18 cellular contexts compared by ENCODE assay signal in genomic region chr6:36414481-36414880, GRCh38. TPM values are rescaled to one million over a fixed set of nuclear protein-coding genes. Genes with fewer than 3 reads are reported as not detected.
DNase-seq lines count a peak whose midpoint lies in the region; ATAC-seq and TF ChIP-seq lines count a peak whose summit lies in the region.
"Had no signal": no experiment of that assay in that cellular context is flagged by ENCODE, and none has a peak within 500 bp of the region (broad histone marks: within the 10 kb centered on the region; RNA-seq: fewer than 3 reads in every experiment).

No MANE protein-coding gene starts in this region.

- in situ Hi-C loops in IMR-90 (cut with MboI; ENCODE audit: low sequenced_read_pairs): no loop called here

- H3K4me1 ChIP-seq in IMR-90 (ENCODE audit: control insufficient read depth, insufficient read depth, low read length) (no peaks in the 10 kb centered on the region; the same call in 1 of the 2 replicates), mucosa of descending colon (ENCODE audit: low read depth) (no peaks in the 10 kb centered on the region)
- H3K4me1 ChIP-seq: A549, Peyer's patch had no signal

- peaks cover 3% of the 10 kb centered on the region for H3K36me3 Mint-ChIP-seq in osteocyte (ENCODE audit: unreplicated experiment)
- H3K36me3 Mint-ChIP-seq: CD4-positive, CD25-positive, alpha-beta regulatory T cell had no signal

- POLR2A ChIA-PET in IMR-90 (lab: Charles Lee; ENCODE audit: unreplicated experiment): no interaction called here

- no peak overlapping the region for H2BK5ac ChIP-seq in IMR-90 (ENCODE audit: low read depth, low read length, poor library complexity, severe bottlenecking)

- no peaks in the 10 kb centered on the region for H3K4me1 Mint-ChIP-seq in osteocyte (ENCODE audit: unreplicated experiment)
- H3K4me1 Mint-ChIP-seq: CD4-positive, CD25-positive, alpha-beta regulatory T cell had no signal

- no peak for TF ChIP-seq CTCF in IMR-90 (conservative IDR thresholded peaks at IDR 0.05; ENCODE audit: low read depth, low read length)
- no peak for TF ChIP-seq CTCF in fibroblast of pulmonary artery (IDR thresholded peaks at IDR 0.05; ENCODE audit: low read length, missing control alignments)
- TF ChIP-seq CTCF in mucosa of descending colon (IDR thresholded peaks at IDR 0.05): no peak
- TF ChIP-seq CTCF in osteocyte (IDR thresholded peaks at IDR 0.05): no peak
- no peak for TF ChIP-seq CTCF in omental fat pad (IDR thresholded peaks at IDR 0.05)

- no peak overlapping the region for H2BK15ac ChIP-seq in IMR-90 (ENCODE audit: low read depth, low read length)

- no peak overlapping the region for H3K4ac ChIP-seq in IMR-90 (ENCODE audit: low read depth, low read length)

- no peaks in the 10 kb centered on the region for H4K20me1 ChIP-seq in IMR-90 (ENCODE audit: insufficient read depth, low read length)

- H4K5ac ChIP-seq in IMR-90 (ENCODE audit: low read depth, low read length): no peak overlapping the region

- no CpG with 5 or more reads among the region's 1 CpG for WGBS in IMR-90 (ENCODE audit: extremely low coverage in 2 of 2, insufficient read length in 1 of 2), 2 experiments

- no peak overlapping the region for H4K91ac ChIP-seq in IMR-90 (ENCODE audit: insufficient read depth, low read depth, low read length)

- H2BK120ac ChIP-seq in IMR-90 (ENCODE audit: low read depth, low read length): no peak overlapping the region

- no peak overlapping the region for H2AFZ ChIP-seq in IMR-90 (replicated peaks; ENCODE audit: low read length, poor library complexity)

- no peak overlapping the region; the same call in 1 of the 2 replicates for H3K56ac ChIP-seq in IMR-90 (ENCODE audit: extremely low read depth, insufficient read depth, low read length)

- H3K27me3 ChIP-seq in IMR-90 (ENCODE audit: control insufficient read depth, insufficient read depth, low read length): peaks cover 4% of the 10 kb centered on the region
- H3K27me3 ChIP-seq: Peyer's patch had no signal

- CTCF ChIA-PET in IMR-90 (lab: Yijun Ruan, JAX): no interaction called here

- H3K4me3 Mint-ChIP-seq in osteocyte (ENCODE audit: unreplicated experiment): no peak overlapping the region
- H3K4me3 Mint-ChIP-seq: CD4-positive, CD25-positive, alpha-beta regulatory T cell had no signal

- no peak overlapping the region for H3K23ac ChIP-seq in IMR-90 (ENCODE audit: low read depth, low read length)

- H3K27ac Mint-ChIP-seq in osteocyte (ENCODE audit: unreplicated experiment): no peak overlapping the region
- H3K27ac Mint-ChIP-seq: CD4-positive, CD25-positive, alpha-beta regulatory T cell had no signal

- H3K36me3 ChIP-seq in IMR-90 (ENCODE audit: control insufficient read depth, insufficient read depth, low read length): no peaks in the 10 kb centered on the region
- H3K36me3 ChIP-seq in mucosa of descending colon (ENCODE audit: low read depth): no peaks in the 10 kb centered on the region
- H3K36me3 ChIP-seq: Peyer's patch had no signal

- no peak overlapping the region for H3K4me2 ChIP-seq in IMR-90 (ENCODE audit: low read depth, low read length)
- H3K4me2 ChIP-seq: A549, KMS-11 had no signal

- H3K79me1 ChIP-seq in IMR-90 (ENCODE audit: low read depth in 1 of 2, low read length in 2 of 2): no peaks in the 10 kb centered on the region

- no peak overlapping the region for H2AK5ac ChIP-seq in IMR-90 (ENCODE audit: low read depth, low read length)

- no peak for TF ChIP-seq POLR2A in IMR-90 (IDR thresholded peaks at IDR 0.05; ENCODE audit: low read depth, low read length)

- H2BK20ac ChIP-seq in IMR-90 (ENCODE audit: low read depth, low read length): no peak overlapping the region

- H3K4me3 ChIP-seq in IMR-90 (ENCODE audit: insufficient read depth, low read depth, low read length) (no peak overlapping the region), fibroblast of pulmonary artery (replicated peaks; ENCODE audit: low read depth, low read length) (no peak overlapping the region), mucosa of descending colon (no peak overlapping the region)
- H3K4me3 ChIP-seq: A549, Peyer's patch had no signal

- no peak overlapping the region for H2AK9ac ChIP-seq in IMR-90 (replicated peaks; ENCODE audit: low read depth, low read length, poor library complexity)

- H3K9ac ChIP-seq in IMR-90 (ENCODE audit: low read depth, low read length): no peak overlapping the region
- H3K9ac ChIP-seq: KMS-11 had no signal

- H3K14ac ChIP-seq in IMR-90 (replicated peaks; ENCODE audit: low read depth, low read length): no peak overlapping the region

- no peaks in the 10 kb centered on the region for H3K9me3 Mint-ChIP-seq in osteocyte (ENCODE audit: unreplicated experiment)

- no peak for TF ChIP-seq RAD21 in IMR-90 (IDR thresholded peaks at IDR 0.05; ENCODE audit: low read length)

- no peak overlapping the region for H3K18ac ChIP-seq in IMR-90 (ENCODE audit: low read depth, low read length)

- H3K9me1 ChIP-seq in IMR-90 (ENCODE audit: insufficient read depth, low read length): 0 out of 2 replicates have a peak, but pooled peaks cover 3% of the 10 kb centered on the region

- BruUV-seq in IMR-90 (replicated peaks; lab: Mats Ljungman, UMichigan): no TSS peak

- H3K9me3 ChIP-seq in IMR-90 (ENCODE audit: control insufficient read depth, insufficient read depth, low read length): no peaks in the 10 kb centered on the region
- H3K9me3 ChIP-seq in mucosa of descending colon: no peaks in the 10 kb centered on the region
- H3K9me3 ChIP-seq: A549, Peyer's patch had no signal

- DNase-seq in AG20443 (ENCODE audit: low spot score): peak; percentile 31
- DNase-seq in IMR-90: peak; percentile 8
- DNase-seq in fibroblast of pulmonary artery (ENCODE audit: low read depth): peak; percentile 20
- no peak for DNase-seq in mucosa of descending colon
- DNase-seq in osteocyte (ENCODE audit: extremely low spot score, unreplicated experiment): no peak
- DNase-seq in medulla oblongata (ENCODE audit: extremely low spot score): no peak
- no peak for DNase-seq in omental fat pad (ENCODE audit: low spot score)
- DNase-seq: CD4-positive, CD25-positive, alpha-beta regulatory T cell; MM.1S; NCI-H1105; NCI-H1694 treated with DMSO at 0.1 percent for 48 hours; NCI-H510A; NCI-H82; Peyer's patch; Right ventricle myocardium superior had no signal

- ATAC-seq in IMR-90 (ENCODE audit: low read depth) (peak; percentile 24), mucosa of descending colon (peak; percentile 46), GM18858 (IDR thresholded peaks at IDR 0.05; ENCODE audit: unreplicated experiment) (no peak), omental fat pad (ENCODE audit: low FRiP score) (no peak)
- ATAC-seq: A549 had no signal

- dilution Hi-C loops in IMR-90 (cut with HindIII; ENCODE audit: low sequenced_read_pairs, unreplicated experiment): no loop called here

- H3K27me3 Mint-ChIP-seq in osteocyte (ENCODE audit: unreplicated experiment): peaks cover 10% of the 10 kb centered on the region

- intact Hi-C loops in IMR-90 (cut with micrococcal nuclease): no loop called here
- intact Hi-C loops in mucosa of descending colon (cut with DNase I, micrococcal nuclease): no loop called here

- no peak overlapping the region for H3K27ac ChIP-seq in IMR-90 (ENCODE audit: insufficient read depth, low read length)
- H3K27ac ChIP-seq: A549, KMS-11, Peyer's patch had no signal

- no peak overlapping the region for H4K8ac ChIP-seq in IMR-90 (ENCODE audit: low read depth in 2 of 2, low read length in 2 of 2)

TF ChIP-seq in IMR-90, 13 proteins besides CTCF, POLR2A, EP300 and RAD21:
- TF ChIP-seq MAZ (IDR thresholded peaks at IDR 0.05; ENCODE audit: borderline replicate concordance, low read depth, low read length): no peak
- TF ChIP-seq RFX5 (IDR thresholded peaks at IDR 0.05; ENCODE audit: low read depth, low read length): no peak
- no peak for TF ChIP-seq MAFK (IDR thresholded peaks at IDR 0.05; ENCODE audit: low read depth, low read length)
- no peak for TF ChIP-seq FOS (IDR thresholded peaks at IDR 0.05; ENCODE audit: low read depth, low read length)

RNA-seq across cellular contexts. Expression of gene ETV7, which starts 27.0 kb away (rescaled TPM):
- total RNA-seq in IMR-90 (2012; rRNA removed): under 0.01 and 0.18 TPM in 2 replicates
- polyA plus RNA-seq in IMR-90 (2012; rRNA removed): 0.17 and 0.19 TPM in 2 replicates
- 0.14 and 0.22 TPM in 2 replicates for polyA plus RNA-seq in IMR-90 (2012; cell fraction: cytosol; rRNA removed)
- polyA plus RNA-seq in IMR-90 (2012; cell fraction: nucleus; rRNA removed; ENCODE audit: low replicate concordance): 0.16 and 0.19 TPM in 2 replicates
- 1 to 10 TPM; 2.6 to 5.7 (median 2.8) TPM for total RNA-seq in mucosa of descending colon
- total RNA-seq in osteocyte: 0.24 and 0.59 TPM in 2 replicates
- 1 to 10 TPM in 3 of 4 donors, under 1 TPM in 1; 0.56 to 5.9 (median 2.8) TPM for total RNA-seq in omental fat pad
- total RNA-seq: Right ventricle myocardium superior had no signal

RNA-seq across cellular contexts. Expression of gene PXT1, which starts 28.2 kb away (rescaled TPM):
- total RNA-seq in IMR-90 (2012; rRNA removed): not detected in 2 replicates
- polyA plus RNA-seq in IMR-90 (2012; rRNA removed): not detected in 2 replicates
- not detected in 2 replicates for polyA plus RNA-seq in IMR-90 (2012; cell fraction: cytosol; rRNA removed)
- polyA plus RNA-seq in IMR-90 (2012; cell fraction: nucleus; rRNA removed; ENCODE audit: low replicate concordance): 0.04 TPM in 1 of 2 replicates, not detected in the other
- total RNA-seq in mucosa of descending colon: not detected
- total RNA-seq in osteocyte: not detected in 2 replicates
- total RNA-seq in omental fat pad: not detected
- total RNA-seq: Peyer's patch had no signal
- polyA plus RNA-seq: A549 had no signal

RNA-seq across cellular contexts. Expression of gene KCTD20, which starts 28.3 kb away (rescaled TPM):
- 150 TPM in 2 replicates for total RNA-seq in IMR-90 (2012; rRNA removed)
- polyA plus RNA-seq in IMR-90 (2012; rRNA removed): 48.5 and 55.4 TPM in 2 replicates
- 19.9 and 24.2 TPM in 2 replicates for polyA plus RNA-seq in IMR-90 (2012; cell fraction: cytosol; rRNA removed)
- 7.4 and 32.8 TPM in 2 replicates for polyA plus RNA-seq in IMR-90 (2012; cell fraction: nucleus; rRNA removed; ENCODE audit: low replicate concordance)
- total RNA-seq in mucosa of descending colon: 10 to 100 TPM; 24.4 to 40.5 (median 28.0) TPM
- total RNA-seq in osteocyte: 76.3 and 82.5 TPM in 2 replicates
- total RNA-seq in omental fat pad: 100 to 1,000 TPM in 1 of 4 donors, 10 to 100 TPM in 3; 80.9 to 117 (median 89.4) TPM

Comparison
In these comparisons a context has a peak if more than half of its experiments do, and no peak if none do; other contexts are left out.
1. DNase-seq: peak in AG20443 (single experiment), IMR-90 (single experiment) and fibroblast of pulmonary artery (single experiment); none in mucosa of descending colon (0 of 3), osteocyte (single experiment), medulla oblongata (single experiment) and omental fat pad (single experiment).
2. ATAC-seq: peak in IMR-90 (single experiment) and mucosa of descending colon (single experiment); none in GM18858 (single experiment) and omental fat pad (single experiment).